Comparison of ENCODE assay signal across 1 cellular context in the genomic region with DNA sequence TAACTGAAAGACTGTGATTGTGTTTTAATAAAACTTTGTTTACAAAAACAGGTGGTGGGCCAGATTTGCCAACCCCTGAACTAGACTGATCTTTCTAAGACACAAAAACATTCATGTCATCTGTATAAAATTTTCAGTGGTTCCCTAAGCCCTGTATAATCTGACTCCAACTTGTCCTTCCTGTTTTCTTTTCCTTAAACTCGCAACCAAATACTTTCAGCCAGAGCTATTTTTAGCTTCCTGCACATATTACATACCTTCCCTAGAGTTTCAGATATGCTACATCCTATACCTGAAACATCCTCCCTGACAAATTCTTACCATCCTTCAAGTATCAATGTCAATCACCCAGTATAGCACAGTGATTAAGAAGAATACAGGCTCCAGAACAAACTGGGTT.
TF ChIP-seq lines count a peak whose summit lies in the region.

No MANE protein-coding gene starts in this region.

TF ChIP-seq in GM12878, 131 proteins besides CTCF, POLR2A, EP300 and RAD21:
- TF ChIP-seq, protein P1, sequence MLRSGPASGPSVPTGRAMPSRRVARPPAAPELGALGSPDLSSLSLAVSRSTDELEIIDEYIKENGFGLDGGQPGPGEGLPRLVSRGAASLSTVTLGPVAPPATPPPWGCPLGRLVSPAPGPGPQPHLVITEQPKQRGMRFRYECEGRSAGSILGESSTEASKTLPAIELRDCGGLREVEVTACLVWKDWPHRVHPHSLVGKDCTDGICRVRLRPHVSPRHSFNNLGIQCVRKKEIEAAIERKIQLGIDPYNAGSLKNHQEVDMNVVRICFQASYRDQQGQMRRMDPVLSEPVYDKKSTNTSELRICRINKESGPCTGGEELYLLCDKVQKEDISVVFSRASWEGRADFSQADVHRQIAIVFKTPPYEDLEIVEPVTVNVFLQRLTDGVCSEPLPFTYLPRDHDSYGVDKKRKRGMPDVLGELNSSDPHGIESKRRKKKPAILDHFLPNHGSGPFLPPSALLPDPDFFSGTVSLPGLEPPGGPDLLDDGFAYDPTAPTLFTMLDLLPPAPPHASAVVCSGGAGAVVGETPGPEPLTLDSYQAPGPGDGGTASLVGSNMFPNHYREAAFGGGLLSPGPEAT (IDR thresholded peaks at IDR 0.05; ENCODE audit: low read depth) = no peak
- TF ChIP-seq, protein P2, sequence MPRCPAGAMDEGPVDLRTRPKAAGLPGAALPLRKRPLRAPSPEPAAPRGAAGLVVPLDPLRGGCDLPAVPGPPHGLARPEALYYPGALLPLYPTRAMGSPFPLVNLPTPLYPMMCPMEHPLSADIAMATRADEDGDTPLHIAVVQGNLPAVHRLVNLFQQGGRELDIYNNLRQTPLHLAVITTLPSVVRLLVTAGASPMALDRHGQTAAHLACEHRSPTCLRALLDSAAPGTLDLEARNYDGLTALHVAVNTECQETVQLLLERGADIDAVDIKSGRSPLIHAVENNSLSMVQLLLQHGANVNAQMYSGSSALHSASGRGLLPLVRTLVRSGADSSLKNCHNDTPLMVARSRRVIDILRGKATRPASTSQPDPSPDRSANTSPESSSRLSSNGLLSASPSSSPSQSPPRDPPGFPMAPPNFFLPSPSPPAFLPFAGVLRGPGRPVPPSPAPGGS (IDR thresholded peaks at IDR 0.05; ENCODE audit: borderline replicate concordance, insufficient read depth, low read depth, low read length, poor library complexity, severe bottlenecking) = no peak
- TF ChIP-seq, protein P3, sequence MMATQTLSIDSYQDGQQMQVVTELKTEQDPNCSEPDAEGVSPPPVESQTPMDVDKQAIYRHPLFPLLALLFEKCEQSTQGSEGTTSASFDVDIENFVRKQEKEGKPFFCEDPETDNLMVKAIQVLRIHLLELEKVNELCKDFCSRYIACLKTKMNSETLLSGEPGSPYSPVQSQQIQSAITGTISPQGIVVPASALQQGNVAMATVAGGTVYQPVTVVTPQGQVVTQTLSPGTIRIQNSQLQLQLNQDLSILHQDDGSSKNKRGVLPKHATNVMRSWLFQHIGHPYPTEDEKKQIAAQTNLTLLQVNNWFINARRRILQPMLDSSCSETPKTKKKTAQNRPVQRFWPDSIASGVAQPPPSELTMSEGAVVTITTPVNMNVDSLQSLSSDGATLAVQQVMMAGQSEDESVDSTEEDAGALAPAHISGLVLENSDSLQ (IDR thresholded peaks at IDR 0.05) = peak; percentile 23; the same call in 1 of the 2 replicates
- no peak for TF ChIP-seq SMC3 (IDR thresholded peaks at IDR 0.05; ENCODE audit: borderline replicate concordance, low read length)
- TF ChIP-seq YBX1 (IDR thresholded peaks at IDR 0.05) = no peak
- no peak for TF ChIP-seq WRNIP1 (IDR thresholded peaks at IDR 0.05; ENCODE audit: borderline replicate concordance, low read depth, low read length)
- no peak for TF ChIP-seq NR2F1 (conservative IDR thresholded peaks at IDR 0.05)
